1 cellular context compared by ENCODE assay signal in the genomic region with DNA sequence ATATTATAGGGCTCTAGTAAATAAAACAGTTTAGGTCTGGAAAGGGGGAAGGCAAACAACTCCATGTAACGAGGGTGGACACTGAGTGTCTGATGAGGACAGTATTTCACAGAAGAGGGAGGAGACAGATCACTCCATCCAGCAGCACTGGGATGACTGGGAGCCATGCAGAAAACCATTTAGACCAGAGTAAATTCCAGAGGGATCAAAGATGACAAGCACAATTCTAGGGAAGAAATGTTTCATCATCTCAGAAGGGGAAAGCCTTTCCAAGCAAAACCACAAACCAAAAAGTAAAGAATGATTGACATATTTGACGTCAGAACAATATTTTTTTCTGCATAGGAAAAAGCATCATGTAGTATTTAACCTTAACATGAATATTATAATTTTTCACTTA.
TF ChIP-seq lines count a peak whose summit lies in the region.

No MANE protein-coding gene starts in this region.

TF ChIP-seq in K562, 482 proteins besides CTCF, POLR2A, EP300 and RAD21:
- TF ChIP-seq, protein P1, sequence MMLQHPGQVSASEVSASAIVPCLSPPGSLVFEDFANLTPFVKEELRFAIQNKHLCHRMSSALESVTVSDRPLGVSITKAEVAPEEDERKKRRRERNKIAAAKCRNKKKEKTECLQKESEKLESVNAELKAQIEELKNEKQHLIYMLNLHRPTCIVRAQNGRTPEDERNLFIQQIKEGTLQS (IDR thresholded peaks at IDR 0.05) = peak; percentile 52
- TF ChIP-seq, protein P1 (CRISPR knock-in tag; conservative IDR thresholded peaks at IDR 0.05) = no peak
- TF ChIP-seq MEIS2 (IDR thresholded peaks at IDR 0.05; ENCODE audit: partially characterized antibody) = peak; percentile 76
- TF ChIP-seq ARID2 (IDR thresholded peaks at IDR 0.05) = no peak
- TF ChIP-seq, protein P2, sequence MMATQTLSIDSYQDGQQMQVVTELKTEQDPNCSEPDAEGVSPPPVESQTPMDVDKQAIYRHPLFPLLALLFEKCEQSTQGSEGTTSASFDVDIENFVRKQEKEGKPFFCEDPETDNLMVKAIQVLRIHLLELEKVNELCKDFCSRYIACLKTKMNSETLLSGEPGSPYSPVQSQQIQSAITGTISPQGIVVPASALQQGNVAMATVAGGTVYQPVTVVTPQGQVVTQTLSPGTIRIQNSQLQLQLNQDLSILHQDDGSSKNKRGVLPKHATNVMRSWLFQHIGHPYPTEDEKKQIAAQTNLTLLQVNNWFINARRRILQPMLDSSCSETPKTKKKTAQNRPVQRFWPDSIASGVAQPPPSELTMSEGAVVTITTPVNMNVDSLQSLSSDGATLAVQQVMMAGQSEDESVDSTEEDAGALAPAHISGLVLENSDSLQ (IDR thresholded peaks at IDR 0.05) = peak; percentile 73; the same call in 1 of the 2 replicates
- no peak for TF ChIP-seq ZNF134 (CRISPR knock-in tag; conservative IDR thresholded peaks at IDR 0.05)
- TF ChIP-seq KDM5B (IDR thresholded peaks at IDR 0.05; ENCODE audit: insufficient replicate concordance, low read depth, low read length) = no peak
- TF ChIP-seq CEBPG (CRISPR knock-in tag; IDR thresholded peaks at IDR 0.05) = no peak
- peak; percentile 26 to 90; a peak in 3 of 4 replicates for TF ChIP-seq CEBPG (tag; conservative IDR thresholded peaks at IDR 0.05 in 1 of 2, IDR thresholded peaks at IDR 0.05 in 1 of 2)
